In genomic region chr2:226211439-226211838, GRCh38 we compare ENCODE assay signal across 14 cellular contexts.
DNase-seq lines count a peak whose midpoint lies in the region; ATAC-seq, FAIRE-seq and TF ChIP-seq lines count a peak whose summit lies in the region.
"Had no signal": no experiment of that assay in that cellular context is flagged by ENCODE, and none has a peak within 500 bp of the region (broad histone marks: within the 10 kb centered on the region; RNA-seq: fewer than 3 reads in every experiment).

No MANE protein-coding gene starts in this region.

- FAIRE-seq in endothelial cell of umbilical vein (lab: Jason Lieb, UNC) (no peak), pancreas (lab: Jason Lieb, UNC) (no peak)

- POLR2A ChIA-PET in endothelial cell of umbilical vein (lab: Charles Lee), result no interaction called here

- no peak overlapping the region for H3K4me3 ChIP-seq in endothelial cell of umbilical vein (replicated peaks in 1 of 3; ENCODE audit: insufficient read depth in 1 of 3, low read depth in 1 of 3, low read length in 3 of 3)
- no peak overlapping the region for H3K4me3 ChIP-seq in pancreas
- H3K4me3 ChIP-seq: stomach had no signal

- H3K9ac ChIP-seq in endothelial cell of umbilical vein (replicated peaks; ENCODE audit: extremely low read depth, insufficient read depth, low read length), result no peak overlapping the region

- no peaks in the 10 kb centered on the region for H4K20me1 ChIP-seq in endothelial cell of umbilical vein (replicated peaks; ENCODE audit: control insufficient read depth, extremely low read depth, insufficient read depth, low read length)

- CTCF ChIA-PET in endothelial cell of umbilical vein (lab: Charles Lee), result no interaction called here

- 32 to 42% methylated on average over 1 of the region's 1 CpG for WGBS in pancreas, 2 donors

- intact Hi-C loops in endothelial cell of umbilical vein (cut with micrococcal nuclease) (loop anchor here (5.0 to 10.0 kb wide), 4 partner anchors 263 to 581 kb away; no protein-coding TSS in a partner anchor), pancreas (cut with DNase I) (no loop called here)

- no peaks in the 10 kb centered on the region for H3K36me3 ChIP-seq in endothelial cell of umbilical vein (ENCODE audit: control insufficient read depth in 2 of 2, extremely low read depth in 1 of 2, insufficient read depth in 2 of 2, low read length in 2 of 2)
- H3K36me3 ChIP-seq in pancreas, result no peaks in the 10 kb centered on the region
- H3K36me3 ChIP-seq: stomach had no signal

- H3K27me3 ChIP-seq in endothelial cell of umbilical vein (ENCODE audit: control insufficient read depth in 2 of 2, insufficient read depth in 2 of 2, low read length in 2 of 2) (no peaks in the 10 kb centered on the region), pancreas (no peaks in the 10 kb centered on the region)
- H3K27me3 ChIP-seq: stomach had no signal

- H3K27ac ChIP-seq in endothelial cell of umbilical vein (ENCODE audit: insufficient read depth, low read depth, low read length) (no peak overlapping the region), pancreas (no peak overlapping the region)
- H3K27ac ChIP-seq: stomach had no signal

- H3K9me3 ChIP-seq in endothelial cell of umbilical vein (replicated peaks; ENCODE audit: control insufficient read depth, insufficient read depth, low read length) (no peaks in the 10 kb centered on the region), pancreas (no peaks in the 10 kb centered on the region)
- H3K9me3 ChIP-seq: Caco-2, stomach had no signal

- dilution Hi-C loops in endothelial cell of umbilical vein (cut with MboI; ENCODE audit: extremely low pct_ligation_motif_present, low sequenced_read_pairs), result no loop called here

- H3K4me2 ChIP-seq in endothelial cell of umbilical vein (ENCODE audit: insufficient read depth, low read length), result no peak overlapping the region

- H3K79me2 ChIP-seq in endothelial cell of umbilical vein (ENCODE audit: control insufficient read depth, insufficient read depth, low read length), result no peaks in the 10 kb centered on the region

- peak in 3 of 4 donors; percentile 40 to 68 (median 43) for ATAC-seq in pancreas
- no peak for ATAC-seq in HG03025 (IDR thresholded peaks at IDR 0.05; ENCODE audit: low FRiP score, unreplicated experiment)
- no peak for ATAC-seq in stimulated activated naive CD8-positive, alpha-beta T cell treated with anti-CD3 and anti-CD28 coated beads, Interleukin-15, Interleukin-2, amounts not matched to agents 100 U/mL and 50 U/mL, for 24 hours
- ATAC-seq in HG03460 (IDR thresholded peaks at IDR 0.05; ENCODE audit: unreplicated experiment), result no peak

- no peak for TF ChIP-seq POLR2A in endothelial cell of umbilical vein (IDR thresholded peaks at IDR 0.05; ENCODE audit: low read depth, low read length)

- no peak overlapping the region for H2AFZ ChIP-seq in endothelial cell of umbilical vein (ENCODE audit: low read depth, low read length)

- peaks cover 3% of the 10 kb centered on the region for H3K4me1 ChIP-seq in endothelial cell of umbilical vein (ENCODE audit: control insufficient read depth, extremely low read depth, insufficient read depth, low read length)
- H3K4me1 ChIP-seq in pancreas, result no peaks in the 10 kb centered on the region
- H3K4me1 ChIP-seq: Caco-2 had no signal

- no peaks in the 10 kb centered on the region for H3K9me1 ChIP-seq in endothelial cell of umbilical vein (replicated peaks; ENCODE audit: control insufficient read depth, extremely low read depth, insufficient read depth, low read length)

- TF ChIP-seq CTCF in endothelial cell of umbilical vein (IDR thresholded peaks at IDR 0.05; ENCODE audit: extremely low read depth in 1 of 2, insufficient read depth in 1 of 2, low read depth in 1 of 2, low read length in 2 of 2), result no peak
- no peak for TF ChIP-seq CTCF in pancreas (IDR thresholded peaks at IDR 0.05)

- DNase-seq in Daoy (ENCODE audit: low read depth) (peak; percentile 14), NCI-H226 (peak; percentile 85), endothelial cell of umbilical vein (ENCODE audit: low read depth, low spot score) (peak; percentile 68), pancreas (peak in 1 of 6 donors; percentile 24), T-helper 1 cell (no peak)
- DNase-seq in stimulated activated naive CD8-positive, alpha-beta T cell treated with anti-CD3 and anti-CD28 coated beads, Interleukin-15, Interleukin-2, amounts not matched to agents 100 U/mL and 50 U/mL, for 24 hours, result no peak
- DNase-seq: activated CD8-positive, alpha-beta memory T cell treated with anti-CD3 and anti-CD28 coated beads, Interleukin-2, amount 50 U/mL, for 48 hours; Caco-2; mesendoderm; NCI-H146; Right ventricle myocardium superior; stomach had no signal

- BruUV-seq in endothelial cell of umbilical vein (replicated peaks; lab: Mats Ljungman, UMichigan), result no TSS peak

TF ChIP-seq in endothelial cell of umbilical vein, 7 proteins besides CTCF, POLR2A, EP300 and RAD21:
- no peak for TF ChIP-seq EZH2 (IDR thresholded peaks at IDR 0.05; ENCODE audit: borderline replicate concordance, low read depth, low read length, severe bottlenecking)

Comparison
In these comparisons a context has a peak if more than half of its experiments do, and no peak if none do; other contexts are left out.
1. DNase-seq: peak in Daoy (single experiment), NCI-H226 (single experiment) and endothelial cell of umbilical vein (single experiment); none in T-helper 1 cell (0 of 5) and stimulated activated naive CD8-positive, alpha-beta T cell treated with anti-CD3 and anti-CD28 coated beads, Interleukin-15, Interleukin-2, amounts not matched to agents 100 U/mL and 50 U/mL, for 24 hours (single experiment).
2. ATAC-seq: peak in pancreas (3 of 4); none in HG03025 (single experiment), stimulated activated naive CD8-positive, alpha-beta T cell treated with anti-CD3 and anti-CD28 coated beads, Interleukin-15, Interleukin-2, amounts not matched to agents 100 U/mL and 50 U/mL, for 24 hours (single experiment) and HG03460 (single experiment).